In the genomic region with DNA sequence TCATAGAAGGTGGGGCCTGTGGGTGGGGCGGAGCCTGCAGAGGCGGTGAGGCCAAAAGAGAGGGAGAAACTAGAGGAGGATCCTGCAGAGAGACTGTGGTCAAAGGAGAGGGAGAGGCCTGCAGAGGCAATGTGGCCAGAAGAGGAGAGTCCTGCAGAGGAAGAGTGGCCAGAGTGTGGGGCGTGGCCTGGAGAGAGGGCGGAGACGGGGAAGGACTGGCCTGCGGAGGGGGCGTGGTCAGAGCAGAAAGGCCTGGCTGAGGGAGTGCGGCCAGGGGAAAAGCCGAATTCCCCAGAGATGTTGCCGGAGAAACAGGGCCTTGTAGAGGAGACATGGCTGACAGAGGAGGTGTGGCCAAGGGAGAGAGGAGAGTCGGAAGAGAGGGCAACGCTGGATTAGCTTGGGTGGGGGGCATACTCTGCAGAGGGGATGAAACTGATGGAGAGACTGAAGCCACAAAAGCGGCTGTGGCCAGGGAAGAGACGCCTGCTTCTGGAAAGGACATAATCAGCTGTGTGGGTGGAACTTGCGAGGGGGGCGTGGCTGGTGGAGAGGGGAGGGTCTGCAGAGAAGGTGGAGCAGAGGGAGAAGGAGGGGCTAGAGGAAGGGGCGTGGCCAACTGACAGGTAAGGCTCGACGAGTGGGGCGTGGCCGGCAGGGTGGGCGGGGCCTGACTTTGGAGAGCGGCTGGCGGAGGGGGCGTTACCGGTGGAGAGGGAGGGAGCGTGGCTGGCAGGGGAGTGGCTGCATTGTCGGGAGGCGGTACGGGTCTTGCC, we compare ENCODE assay signal across 7 cellular contexts. TPM values are rescaled to one million over a fixed set of nuclear protein-coding genes. Genes with fewer than 3 reads are reported as not detected.
DNase-seq lines count a peak whose midpoint lies in the region; ATAC-seq lines count a peak whose summit lies in the region.

No MANE protein-coding gene starts in this region.

- H3K27me3 Mint-ChIP-seq in activated CD4-positive, alpha-beta T cell treated with anti-CD3 and anti-CD28 coated beads for 36 hours, result peaks cover 24% of the 10 kb centered on the region

- no peak overlapping the region for H3K27ac Mint-ChIP-seq in activated CD4-positive, alpha-beta T cell treated with anti-CD3 and anti-CD28 coated beads for 36 hours

- POLR2A ChIA-PET in activated CD4-positive, alpha-beta T cell treated with anti-CD3 and anti-CD28 coated beads for 36 hours (lab: Charles Lee), result no interaction called here

- peak; percentile 10 for ATAC-seq in activated CD4-positive, alpha-beta T cell treated with anti-CD3 and anti-CD28 coated beads for 36 hours

- H3K4me1 Mint-ChIP-seq in activated CD4-positive, alpha-beta T cell treated with anti-CD3 and anti-CD28 coated beads for 36 hours, result peaks cover 39% of the 10 kb centered on the region

- peak overlapping the region; percentile 6 for H3K4me3 Mint-ChIP-seq in activated CD4-positive, alpha-beta T cell treated with anti-CD3 and anti-CD28 coated beads for 36 hours

- intact Hi-C loops in activated CD4-positive, alpha-beta T cell treated with anti-CD3 and anti-CD28 coated beads for 36 hours (cut with DNase I, micrococcal nuclease), result loop anchor here in 1 of 2 experiments (1.0 to 5.0 kb wide), 5 partner anchors 17 to 1134 kb away; partner anchors contain the start of genes GPR108, LRRC8E, RAB11B and TRIP10

- H3K9me3 Mint-ChIP-seq in activated CD4-positive, alpha-beta T cell treated with anti-CD3 and anti-CD28 coated beads for 36 hours (ENCODE audit: low read depth), result no peaks in the 10 kb centered on the region

- no peaks in the 10 kb centered on the region for H3K36me3 Mint-ChIP-seq in activated CD4-positive, alpha-beta T cell treated with anti-CD3 and anti-CD28 coated beads for 36 hours (ENCODE audit: low read depth)

- DNase-seq in GM19238 (ENCODE audit: insufficient read length, low spot score) (peak; percentile 64), NCI-H226 (peak; percentile 87), cerebellar cortex (ENCODE audit: low spot score) (peak; percentile 87), kidney tubule cell (ENCODE audit: low spot score) (peak; percentile 80), DMS79 treated with DMSO at 0.1 percent for 48 hours (lab: John Stamatoyannopoulos, UW) (no peak)
- DNase-seq in activated CD4-positive, alpha-beta T cell treated with anti-CD3 and anti-CD28 coated beads for 36 hours, result peak; percentile 97
- DNase-seq in stimulated activated CD4-positive, alpha-beta T cell treated with anti-CD3 and anti-CD28 coated beads, Interleukin-1b, Interleukin-23, amount 100 ng/mL, for 4 hours (ENCODE audit: low read depth in 2 of 2), result peak; percentile 63 to 67

- CTCF ChIA-PET in activated CD4-positive, alpha-beta T cell treated with anti-CD3 and anti-CD28 coated beads for 36 hours (lab: Charles Lee), result interaction anchor here (0.8 to 1.9 kb wide), 2 partner anchors 13 to 49 kb away, joined by 3 to 4 read pairs; partner anchors contain the start of gene SNAPC2

RNA-seq across cellular contexts. Expression of gene PRR36, which starts 2.5 kb away (rescaled TPM):
- total RNA-seq in activated CD4-positive, alpha-beta T cell treated with anti-CD3 and anti-CD28 coated beads for 36 hours, result under 1 TPM; 0.09 to 0.14 TPM

RNA-seq across cellular contexts. Expression of gene LRRC8E, which starts 16.6 kb away (rescaled TPM):
- not detected for total RNA-seq in activated CD4-positive, alpha-beta T cell treated with anti-CD3 and anti-CD28 coated beads for 36 hours

RNA-seq across cellular contexts. Expression of gene MAP2K7, which starts 32.0 kb away (rescaled TPM):
- total RNA-seq in activated CD4-positive, alpha-beta T cell treated with anti-CD3 and anti-CD28 coated beads for 36 hours, result 10 to 100 TPM; 32.2 to 33.7 TPM

RNA-seq across cellular contexts. Expression of gene EVI5L, which starts 41.7 kb away (rescaled TPM):
- total RNA-seq in activated CD4-positive, alpha-beta T cell treated with anti-CD3 and anti-CD28 coated beads for 36 hours, result 1 to 10 TPM; 4.8 to 5.9 TPM

RNA-seq across cellular contexts. Expression of gene TGFBR3L, which starts 42.9 kb away (rescaled TPM):
- total RNA-seq in activated CD4-positive, alpha-beta T cell treated with anti-CD3 and anti-CD28 coated beads for 36 hours, result 1 to 10 TPM; 2.6 to 3.2 TPM
